Comparison of ENCODE assay signal across 8 cellular contexts in genomic region chr1:19390901-19391595, GRCh38.
DNase-seq lines count a peak whose midpoint lies in the region; ATAC-seq and TF ChIP-seq lines count a peak whose summit lies in the region.

No MANE protein-coding gene starts in this region.

- WGBS in right lobe of liver (ENCODE audit: insufficient coverage, low coverage, low lambda C conversion rate, missing lambda C conversion rate), result 24% methylated on average over 17 of the region's 17 CpGs

- peaks cover 8% of the 10 kb centered on the region for H3K36me3 ChIP-seq in BLaER1
- H3K36me3 ChIP-seq in right lobe of liver, result peaks cover 0 to 3% (median 0%) of the 10 kb centered on the region in 4 donors

- in situ Hi-C loops in KBM-7 (cut with MboI; ENCODE audit: low pct_unique_long_range_greater_than_20kb, low sequenced_read_pairs), result no loop called here

- H3K9me3 ChIP-seq in BLaER1, result no peaks in the 10 kb centered on the region
- no peaks in the 10 kb centered on the region for H3K9me3 ChIP-seq in right lobe of liver

- H3K4me1 Mint-ChIP-seq in WTC11, result peaks cover 27% of the 10 kb centered on the region

- H3K4me3 Mint-ChIP-seq in WTC11, result no peak overlapping the region

- H3K4me1 ChIP-seq in BLaER1 (peaks cover 89% of the 10 kb centered on the region), right lobe of liver (peaks cover 0 to 17% (median 4%) of the 10 kb centered on the region in 4 donors)

- H3K9ac ChIP-seq in BLaER1, result peak overlapping the region; percentile 80

- H3K27ac ChIP-seq in BLaER1 (peak overlapping the region; percentile 87), right lobe of liver (peak overlapping the region in 2 of 3 donors; percentile 0 to 33)

- H4K20me1 ChIP-seq in BLaER1, result peaks cover 77% of the 10 kb centered on the region

- POLR2A ChIA-PET in WTC11 (lab: Charles Lee), result interaction anchor here (0.7 kb wide), 1 partner anchor 89 kb away, joined by 3 read pairs; no protein-coding TSS in a partner anchor

- peaks cover 4% of the 10 kb centered on the region; the same call in 1 of the 2 replicates for H3K9me3 Mint-ChIP-seq in WTC11

- TF ChIP-seq POLR2A in right lobe of liver (IDR thresholded peaks at IDR 0.05), result no peak

- no peak for ATAC-seq in WTC11
- peak; percentile 37 to 56 (median 44) for ATAC-seq in right lobe of liver
- no peak for ATAC-seq in GM21717 (IDR thresholded peaks at IDR 0.05; ENCODE audit: unreplicated experiment)

- peak overlapping the region; percentile 92 for H3K4me2 ChIP-seq in BLaER1

- peaks cover 6% of the 10 kb centered on the region; the same call in 1 of the 2 replicates for H3K36me3 Mint-ChIP-seq in WTC11

- H3K4me3 ChIP-seq in BLaER1 (peak overlapping the region; percentile 57), right lobe of liver (no peak overlapping the region)

- CTCF ChIA-PET in WTC11 (lab: Charles Lee), result interaction anchor here (0.5 to 7.3 kb wide), 20 partner anchors 8 to 351 kb away, joined by 3 to 71 read pairs (median 4); no protein-coding TSS in a partner anchor

- DNase-seq in GM19240 (ENCODE audit: insufficient read length, low spot score) (peak; percentile 83), KBM-7 (peak; percentile 83), WTC11 (ENCODE audit: low spot score) (peak; percentile 51), cerebellar cortex (ENCODE audit: low spot score) (peak; percentile 63), right lobe of liver (peak in 1 of 3 donors; percentile 40)
- DNase-seq in stimulated activated CD4-positive, alpha-beta T cell treated with anti-CD3 and anti-CD28 coated beads, TNF-alpha, amount 100 ng/mL, for 4 hours (ENCODE audit: low read depth in 3 of 3), result peak; percentile 23 to 47 (median 26)

- intact Hi-C loops in right lobe of liver (cut with DNase I), result loop anchor here (5.0 to 10.0 kb wide), 2 partner anchors 61 to 194 kb away; no protein-coding TSS in a partner anchor

- peak overlapping the region; percentile 74 for H3K27ac Mint-ChIP-seq in WTC11

- TF ChIP-seq CTCF in WTC11 (IDR thresholded peaks at IDR 0.05) (peak; percentile 46), right lobe of liver (IDR thresholded peaks at IDR 0.05) (peak; percentile 64 to 83 (median 79))

- H3K27me3 ChIP-seq in BLaER1, result no peaks in the 10 kb centered on the region
- H3K27me3 ChIP-seq in right lobe of liver, result no peaks in the 10 kb centered on the region

- no peaks in the 10 kb centered on the region for H3K27me3 Mint-ChIP-seq in WTC11 (ENCODE audit: low read depth)

TF ChIP-seq in WTC11, 78 proteins besides CTCF, POLR2A, EP300 and RAD21:
- TF ChIP-seq USF2 (CRISPR knock-in tag; IDR thresholded peaks at IDR 0.05) (no peak), IRF2 (CRISPR knock-in tag; IDR thresholded peaks at IDR 0.05; ENCODE audit: borderline replicate concordance, low read depth) (no peak), EMX1 (CRISPR knock-in tag; IDR thresholded peaks at IDR 0.05) (no peak), CREM (CRISPR knock-in tag; IDR thresholded peaks at IDR 0.05) (0 out of 2 replicates have a peak, but pooled peaks have one; percentile 49)

Comparison
In these comparisons a context has a peak if more than half of its experiments do, and no peak if none do; other contexts are left out.
1. ATAC-seq: peak in right lobe of liver (4 of 4); none in WTC11 (single experiment) and GM21717 (single experiment).